In genomic region chr10:71963351-71963755, GRCh38 we compare ENCODE assay signal across 10 cellular contexts. TPM values are rescaled to one million over a fixed set of nuclear protein-coding genes. Genes with fewer than 3 reads are reported as not detected.
DNase-seq lines count a peak whose midpoint lies in the region; ATAC-seq and TF ChIP-seq lines count a peak whose summit lies in the region.
"Had no signal": no experiment of that assay in that cellular context is flagged by ENCODE, and none has a peak within 500 bp of the region (broad histone marks: within the 10 kb centered on the region; RNA-seq: fewer than 3 reads in every experiment).

No MANE protein-coding gene starts in this region.

- DNase-seq in Calu3, result no peak
- DNase-seq in right cardiac atrium, result peak; percentile 72 to 85 (median 72)
- DNase-seq in activated T-helper 1 cell treated with anti-CD3 and anti-CD28 coated beads, Interleukin-12 subunit alpha, Interleukin-12 subunit beta, Interleukin-2, Interleukin-4 antibody, amounts not matched to agents 30 ng/mL and 10 ng/mL and 1 ng/mL, durations not matched to agents 14 hours and 24 hours and 36 hours (ENCODE audit: low spot score), result no peak
- DNase-seq: amniotic stem cell; stimulated activated CD4-positive, alpha-beta T cell treated with anti-CD3 and anti-CD28 coated beads, Interleukin-1b, Interleukin-23, amount 100 ng/mL, for 48 hours had no signal

- CTCF ChIA-PET in Calu3 (lab: Charles Lee), result interaction anchor here (1.0 to 1.5 kb wide), 2 partner anchors 13 to 85 kb away, joined by 4 to 5 read pairs; no protein-coding TSS in a partner anchor

- H3K9ac ChIP-seq in rectal smooth muscle tissue (ENCODE audit: low read length), result peak overlapping the region; percentile 38

- TF ChIP-seq CTCF in Calu3 (IDR thresholded peaks at IDR 0.05; ENCODE audit: unreplicated experiment), result no peak

- H3K27ac Mint-ChIP-seq in Calu3 (ENCODE audit: unreplicated experiment), result no peak overlapping the region
- no peak overlapping the region for H3K27ac Mint-ChIP-seq in activated T-helper 1 cell treated with anti-CD3 and anti-CD28 coated beads, Interleukin-12 subunit alpha, Interleukin-12 subunit beta, Interleukin-2, Interleukin-4 antibody, amounts not matched to agents 30 ng/mL and 10 ng/mL and 1 ng/mL, durations not matched to agents 14 hours and 24 hours and 36 hours

- no peaks in the 10 kb centered on the region for H3K9me3 Mint-ChIP-seq in Calu3 (ENCODE audit: low read depth, unreplicated experiment)
- no peaks in the 10 kb centered on the region for H3K9me3 Mint-ChIP-seq in activated T-helper 1 cell treated with anti-CD3 and anti-CD28 coated beads, Interleukin-12 subunit alpha, Interleukin-12 subunit beta, Interleukin-2, Interleukin-4 antibody, amounts not matched to agents 30 ng/mL and 10 ng/mL and 1 ng/mL, durations not matched to agents 14 hours and 24 hours and 36 hours

- H3K27me3 Mint-ChIP-seq in Calu3 (ENCODE audit: unreplicated experiment), result peaks cover 18% of the 10 kb centered on the region
- peaks cover 69% of the 10 kb centered on the region for H3K27me3 Mint-ChIP-seq in activated T-helper 1 cell treated with anti-CD3 and anti-CD28 coated beads, Interleukin-12 subunit alpha, Interleukin-12 subunit beta, Interleukin-2, Interleukin-4 antibody, amounts not matched to agents 30 ng/mL and 10 ng/mL and 1 ng/mL, durations not matched to agents 14 hours and 24 hours and 36 hours (ENCODE audit: insufficient read depth)

- ATAC-seq in right cardiac atrium, result peak; percentile 67 to 76
- no peak for ATAC-seq in HG03469 (IDR thresholded peaks at IDR 0.05; ENCODE audit: unreplicated experiment)
- ATAC-seq in GM19463 (IDR thresholded peaks at IDR 0.05; ENCODE audit: unreplicated experiment), result no peak
- ATAC-seq in HG03045 (IDR thresholded peaks at IDR 0.05; ENCODE audit: unreplicated experiment), result no peak

- BruUV-seq in Calu3 (replicated peaks; lab: Mats Ljungman, UMichigan), result no TSS peak

- peak overlapping the region; percentile 95 for H3K4me3 Mint-ChIP-seq in Calu3 (ENCODE audit: low read depth, unreplicated experiment)
- no peak overlapping the region for H3K4me3 Mint-ChIP-seq in activated T-helper 1 cell treated with anti-CD3 and anti-CD28 coated beads, Interleukin-12 subunit alpha, Interleukin-12 subunit beta, Interleukin-2, Interleukin-4 antibody, amounts not matched to agents 30 ng/mL and 10 ng/mL and 1 ng/mL, durations not matched to agents 14 hours and 24 hours and 36 hours

- H3K36me3 ChIP-seq in rectal smooth muscle tissue (ENCODE audit: control insufficient read depth, insufficient read depth, low read length), result no peaks in the 10 kb centered on the region

- H3K27me3 ChIP-seq in right cardiac atrium (ENCODE audit: control insufficient read depth, insufficient read depth) (no peaks in the 10 kb centered on the region), rectal smooth muscle tissue (ENCODE audit: control insufficient read depth, insufficient read depth, low read length) (peaks cover 5% of the 10 kb centered on the region)

- peak overlapping the region; percentile 78 for H3K4me3 ChIP-seq in right cardiac atrium (ENCODE audit: low read length)
- peak overlapping the region; percentile 92 for H3K4me3 ChIP-seq in rectal smooth muscle tissue (ENCODE audit: low read length)

- H3K4me1 ChIP-seq in right cardiac atrium (ENCODE audit: control insufficient read depth, insufficient read depth, low read length), result peaks cover 6% of the 10 kb centered on the region
- H3K4me1 ChIP-seq in rectal smooth muscle tissue (ENCODE audit: control insufficient read depth, insufficient read depth, low read length), result peaks cover 12% of the 10 kb centered on the region

- intact Hi-C loops in Calu3 (cut with micrococcal nuclease; ENCODE audit: unreplicated experiment) (no loop called here), right cardiac atrium (cut with DNase I) (loop anchor here in 3 of 4 donors (5.0 to 10.0 kb wide), 3 partner anchors 69 to 371 kb away; no protein-coding TSS in a partner anchor)
- intact Hi-C loops in activated T-helper 1 cell treated with anti-CD3 and anti-CD28 coated beads, Interleukin-12 subunit alpha, Interleukin-12 subunit beta, Interleukin-2, Interleukin-4 antibody, amounts not matched to agents 30 ng/mL and 10 ng/mL and 1 ng/mL, durations not matched to agents 14 hours and 24 hours and 36 hours (cut with micrococcal nuclease), result no loop called here

- H3K36me3 Mint-ChIP-seq in Calu3 (ENCODE audit: insufficient read depth, unreplicated experiment), result peaks cover 52% of the 10 kb centered on the region
- no peaks in the 10 kb centered on the region for H3K36me3 Mint-ChIP-seq in activated T-helper 1 cell treated with anti-CD3 and anti-CD28 coated beads, Interleukin-12 subunit alpha, Interleukin-12 subunit beta, Interleukin-2, Interleukin-4 antibody, amounts not matched to agents 30 ng/mL and 10 ng/mL and 1 ng/mL, durations not matched to agents 14 hours and 24 hours and 36 hours (ENCODE audit: low read depth)

- H3K9me3 ChIP-seq in right cardiac atrium (ENCODE audit: control insufficient read depth, low read length), result no peaks in the 10 kb centered on the region

- H3K27ac ChIP-seq in angular gyrus (ENCODE audit: low read depth, low read length) (peak overlapping the region; percentile 79), right cardiac atrium (ENCODE audit: low read length) (peak overlapping the region; percentile 90), rectal smooth muscle tissue (ENCODE audit: low read depth, low read length) (peak overlapping the region; percentile 97)

- WGBS in right cardiac atrium, result 25% methylated on average over 20 of the region's 20 CpGs

- H3K4me1 Mint-ChIP-seq in Calu3 (ENCODE audit: low read depth, unreplicated experiment), result peaks cover 37% of the 10 kb centered on the region
- peaks cover 5% of the 10 kb centered on the region for H3K4me1 Mint-ChIP-seq in activated T-helper 1 cell treated with anti-CD3 and anti-CD28 coated beads, Interleukin-12 subunit alpha, Interleukin-12 subunit beta, Interleukin-2, Interleukin-4 antibody, amounts not matched to agents 30 ng/mL and 10 ng/mL and 1 ng/mL, durations not matched to agents 14 hours and 24 hours and 36 hours (ENCODE audit: low read depth)

RNA-seq across cellular contexts. Expression of gene CHST3, which starts 0.8 kb away (rescaled TPM):
- total RNA-seq in Calu3 (2022) (14.3 and 32.4 TPM in 2 replicates), right cardiac atrium (10 to 100 TPM; 19.8 to 37.0 (median 23.3) TPM)
- polyA plus RNA-seq in right cardiac atrium, result 14.9 TPM
- 0.16 and 0.22 TPM in 2 replicates for total RNA-seq in activated T-helper 1 cell treated with anti-CD3 and anti-CD28 coated beads, Interleukin-12 subunit alpha, Interleukin-12 subunit beta, Interleukin-2, Interleukin-4 antibody, amounts not matched to agents 30 ng/mL and 10 ng/mL and 1 ng/mL, durations not matched to agents 14 hours and 24 hours and 36 hours

Comparison
In these comparisons a context has a peak if more than half of its experiments do, and no peak if none do; other contexts are left out.
1. DNase-seq: peak in right cardiac atrium (3 of 3); none in Calu3 (single experiment) and activated T-helper 1 cell treated with anti-CD3 and anti-CD28 coated beads, Interleukin-12 subunit alpha, Interleukin-12 subunit beta, Interleukin-2, Interleukin-4 antibody, amounts not matched to agents 30 ng/mL and 10 ng/mL and 1 ng/mL, durations not matched to agents 14 hours and 24 hours and 36 hours (single experiment).
2. ATAC-seq: peak in right cardiac atrium (2 of 2); none in HG03469 (single experiment), GM19463 (single experiment) and HG03045 (single experiment).
3. RNA of gene CHST3, which starts 0.8 kb away (total RNA-seq): 14.3 to 32.4 TPM in Calu3 and 19.8 to 37.0 TPM in right cardiac atrium; 0.16 to 0.22 TPM in activated T-helper 1 cell treated with anti-CD3 and anti-CD28 coated beads, Interleukin-12 subunit alpha, Interleukin-12 subunit beta, Interleukin-2, Interleukin-4 antibody, amounts not matched to agents 30 ng/mL and 10 ng/mL and 1 ng/mL, durations not matched to agents 14 hours and 24 hours and 36 hours; every median in the first group is over 10 times any median in the second.
4. intact Hi-C loops: an anchor here in right cardiac atrium (5.0 to 10.0 kb wide); none called in Calu3 and activated T-helper 1 cell treated with anti-CD3 and anti-CD28 coated beads, Interleukin-12 subunit alpha, Interleukin-12 subunit beta, Interleukin-2, Interleukin-4 antibody, amounts not matched to agents 30 ng/mL and 10 ng/mL and 1 ng/mL, durations not matched to agents 14 hours and 24 hours and 36 hours.
5. Peak in every context shown above with its lines, with median percentiles within 50 percentile points of each other: H3K27ac ChIP-seq.